ENCODE assay signal across 30 cellular contexts in the genomic region with DNA sequence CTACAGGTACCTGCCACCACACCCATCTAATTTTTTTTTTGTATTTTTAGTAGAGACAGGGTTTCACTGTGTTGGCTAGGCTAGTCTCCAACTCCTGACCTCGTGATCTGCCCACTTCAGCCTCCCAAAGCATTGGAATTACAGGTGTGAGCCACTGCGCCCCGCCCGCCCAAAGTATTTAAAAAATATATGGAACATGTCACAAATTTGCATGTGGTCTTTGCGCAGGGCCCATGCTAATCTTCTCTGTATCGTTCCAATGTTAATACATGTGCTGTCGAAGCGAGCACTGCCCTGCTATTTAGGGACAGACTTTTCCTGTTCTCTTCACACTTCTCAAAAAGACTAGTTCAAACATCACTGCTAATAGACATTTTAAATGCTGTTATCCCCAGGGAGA. TPM values are rescaled to one million over a fixed set of nuclear protein-coding genes. Genes with fewer than 3 reads are reported as not detected.
DNase-seq lines count a peak whose midpoint lies in the region; ATAC-seq and TF ChIP-seq lines count a peak whose summit lies in the region.
"Had no signal": no experiment of that assay in that cellular context is flagged by ENCODE, and none has a peak within 500 bp of the region (broad histone marks: within the 10 kb centered on the region; RNA-seq: fewer than 3 reads in every experiment).

No MANE protein-coding gene starts in this region.

- H3K4me1 ChIP-seq in HCT116 (ENCODE audit: control insufficient read depth in 1 of 2, insufficient read depth in 2 of 2, low read length in 2 of 2) (peaks cover 21 to 37% of the 10 kb centered on the region in 2 experiments), RWPE2 (ENCODE audit: insufficient read depth, poor library complexity, severe bottlenecking) (peaks cover 11% of the 10 kb centered on the region), hepatocyte (ENCODE audit: insufficient read depth) (peaks cover 11% of the 10 kb centered on the region)

- no peak overlapping the region for H3K9ac ChIP-seq in HCT116 (ENCODE audit: low read length)

- no peaks in the 10 kb centered on the region for H3K27me3 Mint-ChIP-seq in progenitor cell of endocrine pancreas
- H3K27me3 Mint-ChIP-seq: memory B cell; stimulated activated naive CD8-positive, alpha-beta T cell treated with anti-CD3 and anti-CD28 coated beads, Interleukin-15, amount 100 ng/mL, for 72 hours had no signal

- peaks cover 18% of the 10 kb centered on the region for H3K4me1 Mint-ChIP-seq in progenitor cell of endocrine pancreas (ENCODE audit: low read depth)

- H3K9me2 ChIP-seq in HCT116 (ENCODE audit: insufficient read depth) (no peaks in the 10 kb centered on the region), hepatocyte (replicated peaks; ENCODE audit: insufficient read depth) (no peaks in the 10 kb centered on the region)

- H3K4me2 ChIP-seq in HCT116 (ENCODE audit: low read length), result no peak overlapping the region
- no peak overlapping the region for H3K4me2 ChIP-seq in hepatocyte

- CTCF ChIA-PET in HCT116 (lab: Charles Lee), result no interaction called here

- H3K27ac ChIP-seq in HCT116 (ENCODE audit: low read depth, low read length), result peak overlapping the region; percentile 88; the same call in 1 of the 2 replicates
- H3K27ac ChIP-seq in RWPE2 (ENCODE audit: poor library complexity, severe bottlenecking), result peak overlapping the region; percentile 96
- peak overlapping the region; percentile 7 for H3K27ac ChIP-seq in hepatocyte
- H3K27ac ChIP-seq: SJSA1 had no signal

- no TSS peak for BruUV-seq in HCT116 (replicated peaks; lab: Mats Ljungman, UMichigan)

- TF ChIP-seq CTCF in HCT116 (IDR thresholded peaks at IDR 0.05 in 2 of 3, conservative IDR thresholded peaks at IDR 0.05 in 1 of 3; ENCODE audit: borderline replicate concordance in 1 of 3, insufficient read depth in 1 of 3, low read depth in 2 of 3, low read length in 2 of 3) (no peak), RWPE2 (IDR thresholded peaks at IDR 0.05; ENCODE audit: poor library complexity, severe bottlenecking) (no peak), hepatocyte (IDR thresholded peaks at IDR 0.05; ENCODE audit: poor library complexity) (no peak), progenitor cell of endocrine pancreas (IDR thresholded peaks at IDR 0.05; ENCODE audit: unreplicated experiment) (no peak)

- 99% methylated on average over 8 of the region's 8 CpGs for WGBS in hepatocyte (ENCODE audit: low lambda C conversion rate, missing lambda C conversion rate)

- no peaks in the 10 kb centered on the region for H3K36me3 Mint-ChIP-seq in progenitor cell of endocrine pancreas (ENCODE audit: insufficient read depth)

- H2AFZ ChIP-seq in HCT116 (ENCODE audit: low read depth, low read length, poor library complexity, severe bottlenecking), result no peak overlapping the region
- H2AFZ ChIP-seq in hepatocyte, result no peak overlapping the region

- H3K79me2 ChIP-seq in HCT116 (ENCODE audit: insufficient read depth, low read length) (peaks cover 23% of the 10 kb centered on the region), hepatocyte (peaks cover 24% of the 10 kb centered on the region)

- DNase-seq in HCT116 (ENCODE audit: low read depth, low spot score) (no peak), RWPE2 (ENCODE audit: low spot score) (no peak), hepatocyte (ENCODE audit: low spot score) (no peak), progenitor cell of endocrine pancreas (ENCODE audit: low spot score, unreplicated experiment) (no peak), islet precursor cell (no peak)
- no peak for DNase-seq in effector CD8-positive, alpha-beta T cell (lab: John Stamatoyannopoulos, UW)
- DNase-seq: activated CD4-positive, CD25-positive, alpha-beta regulatory T cell treated with anti-CD3 and anti-CD28 coated beads, Interleukin-2, amount 50 U/mL, for 72 hours; activated gamma-delta T cell; activated naive CD8-positive, alpha-beta T cell treated with anti-CD3 and anti-CD28 coated beads, Interleukin-2, amount 50 U/mL, for 24 hours; activated T-cell treated with anti-CD3 and anti-CD28 coated beads for 4 hours; C1 segment of cervical spinal cord; COR-L47; DMS79; erythroblast; GDM1; head of caudate nucleus; left colon; NCI-H1105; NCI-H2029; NCI-H748 treated with DMSO at 0.1 percent for 48 hours; stimulated activated naive CD8-positive, alpha-beta T cell treated with anti-CD3 and anti-CD28 coated beads, Interleukin-15, amount 100 ng/mL, for 72 hours had no signal

- no peak for ATAC-seq in HCT116
- ATAC-seq in RWPE2 (ENCODE audit: low read depth), result no peak
- no peak for ATAC-seq in HG02970 (IDR thresholded peaks at IDR 0.05; ENCODE audit: low FRiP score, unreplicated experiment)
- ATAC-seq: activated naive CD8-positive, alpha-beta T cell treated with anti-CD3 and anti-CD28 coated beads, Interleukin-2, amount 50 U/mL, for 24 hours; left colon; stimulated activated naive CD8-positive, alpha-beta T cell treated with anti-CD3 and anti-CD28 coated beads, Interleukin-15, amount 100 ng/mL, for 72 hours had no signal

- TF ChIP-seq POLR2A in HCT116 (IDR thresholded peaks at IDR 0.05; ENCODE audit: borderline replicate concordance, extremely low read depth, insufficient read depth, insufficient read length), result no peak

- H3K4me3 ChIP-seq in HCT116 (replicated peaks in 1 of 2; ENCODE audit: low read depth in 1 of 2, low read length in 2 of 2) (no peak overlapping the region), RWPE2 (ENCODE audit: severe bottlenecking) (no peak overlapping the region), hepatocyte (no peak overlapping the region)
- H3K4me3 ChIP-seq: SJSA1, skin epidermis, tibial nerve had no signal

- peak overlapping the region; percentile 91 for H3K27ac Mint-ChIP-seq in progenitor cell of endocrine pancreas
- H3K27ac Mint-ChIP-seq: activated naive CD8-positive, alpha-beta T cell treated with anti-CD3 and anti-CD28 coated beads, Interleukin-2, amount 50 U/mL, for 24 hours; memory B cell; stimulated activated naive CD8-positive, alpha-beta T cell treated with anti-CD3 and anti-CD28 coated beads, Interleukin-15, amount 100 ng/mL, for 72 hours had no signal

- H3K27me3 ChIP-seq in HCT116 (ENCODE audit: insufficient read depth, low read length) (no peaks in the 10 kb centered on the region), RWPE2 (ENCODE audit: insufficient read depth, poor library complexity, severe bottlenecking) (no peaks in the 10 kb centered on the region), hepatocyte (no peaks in the 10 kb centered on the region)
- H3K27me3 ChIP-seq: SJSA1, tibial nerve had no signal

- no peak for TF ChIP-seq RAD21 in HCT116 (IDR thresholded peaks at IDR 0.05; ENCODE audit: low read depth)

- no peaks in the 10 kb centered on the region for H3K9me3 ChIP-seq in HCT116 (ENCODE audit: control insufficient read depth in 1 of 2, insufficient read depth in 1 of 2, low read depth in 1 of 2, low read length in 2 of 2)
- H3K9me3 ChIP-seq in RWPE2 (ENCODE audit: severe bottlenecking), result no peaks in the 10 kb centered on the region
- no peaks in the 10 kb centered on the region for H3K9me3 ChIP-seq in hepatocyte (ENCODE audit: low read depth)
- H3K9me3 ChIP-seq: SJSA1, tibial nerve had no signal

- no peak overlapping the region for H3K4me3 Mint-ChIP-seq in progenitor cell of endocrine pancreas (ENCODE audit: low read depth)
- H3K4me3 Mint-ChIP-seq: activated naive CD8-positive, alpha-beta T cell treated with anti-CD3 and anti-CD28 coated beads, Interleukin-2, amount 50 U/mL, for 24 hours; memory B cell had no signal

- RAD21 ChIA-PET in HCT116 (lab: Charles Lee; ENCODE audit: low non-redundant PET in 1 of 2, low total read pairs in 2 of 2, uncharacterized antibody in 2 of 2, unreplicated experiment in 2 of 2), result no interaction called here

- H3K36me3 ChIP-seq in HCT116 (ENCODE audit: control insufficient read depth in 1 of 2, insufficient read depth in 2 of 2, low read length in 2 of 2) (no peaks in the 10 kb centered on the region; a peak in 1 of 4 replicates), RWPE2 (ENCODE audit: low read depth) (no peaks in the 10 kb centered on the region), hepatocyte (replicated peaks; ENCODE audit: insufficient read depth, low read depth) (no peaks in the 10 kb centered on the region)
- H3K36me3 ChIP-seq: tibial nerve had no signal

- no peaks in the 10 kb centered on the region for H3K9me3 Mint-ChIP-seq in progenitor cell of endocrine pancreas (ENCODE audit: low read depth)
- H3K9me3 Mint-ChIP-seq: activated naive CD8-positive, alpha-beta T cell treated with anti-CD3 and anti-CD28 coated beads, Interleukin-2, amount 50 U/mL, for 24 hours; memory B cell; stimulated activated naive CD8-positive, alpha-beta T cell treated with anti-CD3 and anti-CD28 coated beads, Interleukin-15, amount 100 ng/mL, for 72 hours had no signal

- intact Hi-C loops in HCT116 (cut with micrococcal nuclease), result loop anchor here (2.0 kb wide), 1 partner anchor 174 kb away; a partner anchor contains a TSS

- H4K20me1 ChIP-seq in HCT116 (ENCODE audit: insufficient read depth), result no peaks in the 10 kb centered on the region
- H4K20me1 ChIP-seq in hepatocyte (ENCODE audit: insufficient read depth, poor library complexity, severe bottlenecking), result no peaks in the 10 kb centered on the region

- POLR2A ChIA-PET in HCT116 (lab: Charles Lee), result no interaction called here

TF ChIP-seq in HCT116, 20 proteins besides CTCF, POLR2A, EP300 and RAD21 (continues in another document):
- TF ChIP-seq SP1 (IDR thresholded peaks at IDR 0.05; ENCODE audit: low read depth) (no peak), ELF1 (IDR thresholded peaks at IDR 0.05; ENCODE audit: borderline replicate concordance, low read depth) (no peak), FOSL1 (IDR thresholded peaks at IDR 0.05; ENCODE audit: low read depth) (no peak), EZH2 (IDR thresholded peaks at IDR 0.05) (no peak)

RNA-seq across cellular contexts. Expression of a gene that starts 1.2 kb away (rescaled TPM):
- total RNA-seq in HCT116 (2021; ENCODE audit: unreplicated experiment) (0.76 TPM), hepatocyte (not detected in 2 replicates), progenitor cell of endocrine pancreas (not detected in 2 replicates)
- polyA plus RNA-seq in HCT116 (2012), result 0.74 and 0.91 TPM in 2 replicates
- polyA plus RNA-seq in hepatocyte, result not detected in 2 replicates
- total RNA-seq: chondrocyte, HT1080, osteoblast, renal cortical epithelial cell, SJSA1 had no signal

RNA-seq across cellular contexts. Expression of a gene that starts 2.5 kb away (rescaled TPM):
- total RNA-seq in HCT116 (2021; ENCODE audit: unreplicated experiment) (102 TPM), hepatocyte (59.3 and 64.8 TPM in 2 replicates), progenitor cell of endocrine pancreas (76.0 and 76.3 TPM in 2 replicates)
- 92.9 and 95.3 TPM in 2 replicates for polyA plus RNA-seq in HCT116 (2012)
- 60.4 and 62.1 TPM in 2 replicates for polyA plus RNA-seq in hepatocyte

RNA-seq across cellular contexts. Expression of a gene that starts 48.8 kb away (rescaled TPM):
- total RNA-seq in HCT116 (2021; ENCODE audit: unreplicated experiment) (1.1 TPM), hepatocyte (19.5 and 20.5 TPM in 2 replicates), progenitor cell of endocrine pancreas (37.8 and 40.0 TPM in 2 replicates)
- polyA plus RNA-seq in HCT116 (2012), result 1.0 and 2.3 TPM in 2 replicates
- 20.4 and 24.2 TPM in 2 replicates for polyA plus RNA-seq in hepatocyte

RNA-seq across cellular contexts. Expression of a gene that starts 53.7 kb away (rescaled TPM):
- 77.7 TPM for total RNA-seq in HCT116 (2021; ENCODE audit: unreplicated experiment)
- 56.6 and 62.7 TPM in 2 replicates for polyA plus RNA-seq in HCT116 (2012)
- 23.0 and 29.6 TPM in 2 replicates for total RNA-seq in hepatocyte
- 83.9 and 100 TPM in 2 replicates for polyA plus RNA-seq in hepatocyte
- 136 and 141 TPM in 2 replicates for total RNA-seq in progenitor cell of endocrine pancreas

Comparison
In these comparisons a context has a peak if more than half of its experiments do, and no peak if none do; other contexts are left out.
1. H3K27ac ChIP-seq: peak in every context shown above with its lines; median percentile 96 in RWPE2; 88 in HCT116; 7 in hepatocyte.